19 cellular contexts compared by ENCODE assay signal in the genomic region with DNA sequence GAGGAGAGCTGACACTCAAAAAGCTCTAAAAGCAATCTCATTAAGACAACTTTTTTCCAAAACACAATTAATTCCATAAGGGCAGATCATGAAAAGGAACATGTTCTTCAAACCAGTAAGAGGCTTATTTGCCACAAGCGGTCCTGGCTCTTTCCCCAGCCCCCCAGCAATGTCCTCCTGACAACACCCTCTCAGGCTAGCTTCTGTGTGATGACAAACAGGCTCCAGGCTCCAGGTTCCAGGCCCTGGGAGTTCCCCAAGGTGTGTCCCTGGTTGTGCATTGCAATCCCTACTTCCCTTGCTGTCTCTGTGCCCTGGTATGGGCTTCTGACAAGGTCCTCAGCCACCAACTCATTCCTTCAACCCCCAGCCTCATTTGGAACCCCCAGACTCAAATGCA. TPM values are rescaled to one million over a fixed set of nuclear protein-coding genes. Genes with fewer than 3 reads are reported as not detected.
DNase-seq lines count a peak whose midpoint lies in the region; ATAC-seq, FAIRE-seq and TF ChIP-seq lines count a peak whose summit lies in the region.
"Had no signal": no experiment of that assay in that cellular context is flagged by ENCODE, and none has a peak within 500 bp of the region (broad histone marks: within the 10 kb centered on the region; RNA-seq: fewer than 3 reads in every experiment).

No MANE protein-coding gene starts in this region.

- H3K36me3 Mint-ChIP-seq in activated T-cell treated with anti-CD3 and anti-CD28 coated beads, Interleukin-2, amount 50 U/mL, for 24 hours (ENCODE audit: low read depth) = peaks cover 6% of the 10 kb centered on the region
- H3K36me3 Mint-ChIP-seq in activated T-cell treated with anti-CD3 and anti-CD28 coated beads, Interleukin-2, amount 50 U/mL, for 72 hours (ENCODE audit: insufficient read depth in 2 of 2) = peaks cover 0 to 8% of the 10 kb centered on the region in 2 donors
- H3K36me3 Mint-ChIP-seq in activated B cell treated with CpG ODN at 0.5 μM for 24 hours (ENCODE audit: low read depth) (peaks cover 75% of the 10 kb centered on the region), endothelial cell (ENCODE audit: low read depth, unreplicated experiment) (peaks cover 4% of the 10 kb centered on the region)
- H3K36me3 Mint-ChIP-seq in stimulated activated effector memory CD8-positive, alpha-beta T cell treated with anti-CD3 and anti-CD28 coated beads, Interleukin-12 subunit alpha, Interleukin-12 subunit beta, amount 100 ng/mL, for 72 hours = no peaks in the 10 kb centered on the region

- no peak for ATAC-seq in activated T-cell treated with anti-CD3 and anti-CD28 coated beads, Interleukin-2, amount 50 U/mL, for 72 hours (replicated peaks in 1 of 2)
- ATAC-seq in activated B cell treated with CpG ODN at 0.5 μM for 24 hours (ENCODE audit: low read depth) = no peak
- ATAC-seq in stimulated activated effector memory CD8-positive, alpha-beta T cell treated with anti-CD3 and anti-CD28 coated beads, Interleukin-12 subunit alpha, Interleukin-12 subunit beta, amount 100 ng/mL, for 72 hours = no peak
- no peak for ATAC-seq in HG02610 (IDR thresholded peaks at IDR 0.05; ENCODE audit: unreplicated experiment)
- ATAC-seq in GM18909 (IDR thresholded peaks at IDR 0.05; ENCODE audit: poor library complexity, unreplicated experiment) = no peak

- POLR2A ChIA-PET in activated B cell treated with CpG ODN at 0.5 μM for 24 hours (lab: Charles Lee) = interaction anchor here (0.9 to 2.0 kb wide), 3 partner anchors 10 to 66 kb away, joined by 3 to 8 read pairs (median 6); a partner anchor contains a TSS

- CTCF ChIA-PET in activated B cell treated with CpG ODN at 0.5 μM for 24 hours (lab: Charles Lee) = interaction anchor here (0.7 to 1.6 kb wide), 2 partner anchors 78 to 230 kb away, joined by 3 to 4 read pairs; a partner anchor contains a TSS

- H3K27me3 Mint-ChIP-seq in activated T-cell treated with anti-CD3 and anti-CD28 coated beads, Interleukin-2, amount 50 U/mL, for 24 hours = no peaks in the 10 kb centered on the region
- H3K27me3 Mint-ChIP-seq in activated T-cell treated with anti-CD3 and anti-CD28 coated beads, Interleukin-2, amount 50 U/mL, for 72 hours (ENCODE audit: low read depth) = no peaks in the 10 kb centered on the region
- H3K27me3 Mint-ChIP-seq in activated B cell treated with CpG ODN at 0.5 μM for 24 hours = no peaks in the 10 kb centered on the region
- H3K27me3 Mint-ChIP-seq in endothelial cell (ENCODE audit: unreplicated experiment) = peaks cover 2% of the 10 kb centered on the region
- H3K27me3 Mint-ChIP-seq: CD4-positive, alpha-beta T cell had no signal

- TF ChIP-seq CTCF in activated B cell treated with CpG ODN at 0.5 μM for 24 hours (IDR thresholded peaks at IDR 0.05) (no peak), endothelial cell (IDR thresholded peaks at IDR 0.05; ENCODE audit: unreplicated experiment) (no peak)

- DNase-seq in activated T-cell treated with anti-CD3 and anti-CD28 coated beads, Interleukin-2, amount 50 U/mL, for 24 hours = no peak
- no peak for DNase-seq in activated T-cell treated with anti-CD3 and anti-CD28 coated beads, Interleukin-2, amount 50 U/mL, for 72 hours
- no peak for DNase-seq in GM12892 (ENCODE audit: insufficient read length)
- DNase-seq in activated B cell treated with CpG ODN at 0.5 μM for 24 hours = no peak
- no peak for DNase-seq in stimulated activated effector memory CD8-positive, alpha-beta T cell treated with anti-CD3 and anti-CD28 coated beads, Interleukin-12 subunit alpha, Interleukin-12 subunit beta, amount 100 ng/mL, for 72 hours (ENCODE audit: low spot score in 2 of 2)
- no peak for DNase-seq in endothelial cell (ENCODE audit: low spot score)
- DNase-seq: Calu3; CD4-positive, alpha-beta T cell; DMS79; Kasumi-1; NCI-H1417; NCI-H1930; NCI-H2171 treated with DMSO at 0.1 percent for 48 hours; NCI-H510A; PC-9 had no signal

- H3K4me1 Mint-ChIP-seq in activated T-cell treated with anti-CD3 and anti-CD28 coated beads, Interleukin-2, amount 50 U/mL, for 24 hours (ENCODE audit: low read depth) = peaks cover 21% of the 10 kb centered on the region
- peaks cover 18% of the 10 kb centered on the region for H3K4me1 Mint-ChIP-seq in activated T-cell treated with anti-CD3 and anti-CD28 coated beads, Interleukin-2, amount 50 U/mL, for 72 hours (ENCODE audit: low read depth)
- H3K4me1 Mint-ChIP-seq in activated B cell treated with CpG ODN at 0.5 μM for 24 hours (peaks cover 96% of the 10 kb centered on the region), endothelial cell (ENCODE audit: unreplicated experiment) (peaks cover 9% of the 10 kb centered on the region)
- H3K4me1 Mint-ChIP-seq in stimulated activated effector memory CD8-positive, alpha-beta T cell treated with anti-CD3 and anti-CD28 coated beads, Interleukin-12 subunit alpha, Interleukin-12 subunit beta, amount 100 ng/mL, for 72 hours = peaks cover 23% of the 10 kb centered on the region

- intact Hi-C loops in activated B cell treated with CpG ODN at 0.5 μM for 24 hours (cut with micrococcal nuclease) = no loop called here

- H3K4me3 Mint-ChIP-seq in activated T-cell treated with anti-CD3 and anti-CD28 coated beads, Interleukin-2, amount 50 U/mL, for 24 hours = no peak overlapping the region
- H3K4me3 Mint-ChIP-seq in activated T-cell treated with anti-CD3 and anti-CD28 coated beads, Interleukin-2, amount 50 U/mL, for 72 hours = no peak overlapping the region
- H3K4me3 Mint-ChIP-seq in activated B cell treated with CpG ODN at 0.5 μM for 24 hours = peak overlapping the region; percentile 35
- H3K4me3 Mint-ChIP-seq in stimulated activated effector memory CD8-positive, alpha-beta T cell treated with anti-CD3 and anti-CD28 coated beads, Interleukin-12 subunit alpha, Interleukin-12 subunit beta, amount 100 ng/mL, for 72 hours = no peak overlapping the region
- H3K4me3 Mint-ChIP-seq in endothelial cell (ENCODE audit: unreplicated experiment) = no peak overlapping the region
- H3K4me3 Mint-ChIP-seq: CD4-positive, alpha-beta T cell had no signal

- FAIRE-seq in GM12892 (lab: Jason Lieb, UNC) = peak; percentile 66
- FAIRE-seq: A204.1, G401.6 had no signal

- peak overlapping the region; percentile 16 for H3K27ac Mint-ChIP-seq in activated T-cell treated with anti-CD3 and anti-CD28 coated beads, Interleukin-2, amount 50 U/mL, for 24 hours
- H3K27ac Mint-ChIP-seq in activated T-cell treated with anti-CD3 and anti-CD28 coated beads, Interleukin-2, amount 50 U/mL, for 72 hours = no peak overlapping the region
- H3K27ac Mint-ChIP-seq in activated B cell treated with CpG ODN at 0.5 μM for 24 hours (peak overlapping the region; percentile 90), endothelial cell (ENCODE audit: unreplicated experiment) (no peak overlapping the region)
- peak overlapping the region; percentile 55 for H3K27ac Mint-ChIP-seq in stimulated activated effector memory CD8-positive, alpha-beta T cell treated with anti-CD3 and anti-CD28 coated beads, Interleukin-12 subunit alpha, Interleukin-12 subunit beta, amount 100 ng/mL, for 72 hours
- H3K27ac Mint-ChIP-seq: CD4-positive, alpha-beta T cell had no signal

- TF ChIP-seq POLR2A in GM12892 (IDR thresholded peaks at IDR 0.05; ENCODE audit: low read depth, low read length) = no peak

- no peaks in the 10 kb centered on the region for H3K9me3 Mint-ChIP-seq in activated T-cell treated with anti-CD3 and anti-CD28 coated beads, Interleukin-2, amount 50 U/mL, for 24 hours
- H3K9me3 Mint-ChIP-seq in activated T-cell treated with anti-CD3 and anti-CD28 coated beads, Interleukin-2, amount 50 U/mL, for 72 hours = no peaks in the 10 kb centered on the region
- H3K9me3 Mint-ChIP-seq in activated B cell treated with CpG ODN at 0.5 μM for 24 hours (no peaks in the 10 kb centered on the region), endothelial cell (ENCODE audit: unreplicated experiment) (no peaks in the 10 kb centered on the region)
- no peaks in the 10 kb centered on the region for H3K9me3 Mint-ChIP-seq in stimulated activated effector memory CD8-positive, alpha-beta T cell treated with anti-CD3 and anti-CD28 coated beads, Interleukin-12 subunit alpha, Interleukin-12 subunit beta, amount 100 ng/mL, for 72 hours
- H3K9me3 Mint-ChIP-seq: CD4-positive, alpha-beta T cell had no signal

RNA-seq across cellular contexts. Expression of a gene that starts 8.9 kb away (rescaled TPM):
- 10 to 100 TPM; 10.5 to 12.8 TPM for total RNA-seq in activated T-cell treated with anti-CD3 and anti-CD28 coated beads, Interleukin-2, amount 50 U/mL, for 72 hours
- 108 TPM for polyA plus RNA-seq in GM12892 (2012; ENCODE audit: missing spikeins)
- 80.7 and 83.9 TPM in 2 replicates for total RNA-seq in activated B cell treated with CpG ODN at 0.5 μM for 24 hours
- 11.9 TPM for total RNA-seq in endothelial cell (ENCODE audit: unreplicated experiment)

Comparison
In these comparisons a context has a peak if more than half of its experiments do, and no peak if none do; other contexts are left out.
1. H3K27ac Mint-ChIP-seq: peak in activated T-cell treated with anti-CD3 and anti-CD28 coated beads, Interleukin-2, amount 50 U/mL, for 24 hours (single experiment), activated B cell treated with CpG ODN at 0.5 μM for 24 hours (single experiment) and stimulated activated effector memory CD8-positive, alpha-beta T cell treated with anti-CD3 and anti-CD28 coated beads, Interleukin-12 subunit alpha, Interleukin-12 subunit beta, amount 100 ng/mL, for 72 hours (single experiment); none in activated T-cell treated with anti-CD3 and anti-CD28 coated beads, Interleukin-2, amount 50 U/mL, for 72 hours (single experiment) and endothelial cell (single experiment).